ENCODE assay signal across 9 cellular contexts in the genomic region with DNA sequence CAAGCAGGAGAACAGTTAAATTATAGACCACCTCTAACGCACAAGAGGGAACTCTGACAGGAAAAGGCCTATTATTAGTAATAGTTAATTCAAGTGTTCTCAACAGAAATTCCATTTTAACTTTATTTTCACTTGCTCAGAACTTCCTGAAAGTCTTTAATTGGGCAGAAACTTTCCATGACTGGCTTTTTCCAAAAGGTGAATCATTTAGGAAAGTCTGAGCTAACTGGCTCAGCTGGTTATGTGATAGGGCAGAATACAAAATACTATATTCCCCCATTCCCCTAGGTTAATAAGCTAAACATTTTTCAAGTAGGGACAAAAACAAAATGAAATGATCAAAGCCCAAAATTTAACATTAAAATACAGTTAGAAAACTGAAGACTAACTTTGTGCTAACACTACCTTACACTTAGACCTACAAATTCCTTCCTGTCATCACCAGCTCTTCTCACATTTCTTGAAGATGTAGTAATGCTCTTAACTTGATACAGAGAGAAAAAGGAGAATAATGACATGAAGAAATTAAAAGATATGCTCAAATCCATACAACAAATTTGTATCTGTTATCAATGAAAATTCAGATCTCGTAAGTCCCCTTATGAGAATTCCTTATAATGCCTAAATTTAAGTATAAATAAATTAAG. TPM values are rescaled to one million over a fixed set of nuclear protein-coding genes. Genes with fewer than 3 reads are reported as not detected.
A peak's percentile ranks its signal among the peaks of the same experiment; 100 is the strongest.
DNase-seq lines count a peak whose midpoint lies in the region; ATAC-seq and TF ChIP-seq lines count a peak whose summit lies in the region.
"Had no signal": no experiment of that assay in that cellular context is flagged by ENCODE, and none has a peak within 500 bp of the region (broad histone marks: within the 10 kb centered on the region; RNA-seq: fewer than 3 reads in every experiment).

No MANE protein-coding gene starts in this region.

- H3K27ac ChIP-seq in duodenal mucosa (ENCODE audit: low read depth, low read length) (peak overlapping the region; percentile 1), vagina (peak overlapping the region; percentile 76)
- H3K27ac ChIP-seq: KMS-11 had no signal

- H3K4me3 ChIP-seq in duodenal mucosa (ENCODE audit: low read depth in 1 of 2, low read length in 2 of 2) (no peak overlapping the region), vagina (no peak overlapping the region)

- H3K27me3 Mint-ChIP-seq in mesothelial cell of epicardium (ENCODE audit: low read depth) = no peaks in the 10 kb centered on the region
- H3K27me3 Mint-ChIP-seq in stimulated activated naive B cell treated with anti-CD40 and anti-IgM and Interleukin-4, amounts not matched to agents 10 μg/mL and 1 μg/mL and 100 μg/mL, for 72 hours = peaks cover 0 to 5% of the 10 kb centered on the region in 2 donors

- TF ChIP-seq CTCF in mesothelial cell of epicardium (IDR thresholded peaks at IDR 0.05; ENCODE audit: unreplicated experiment) (no peak), vagina (IDR thresholded peaks at IDR 0.05) (no peak)

- no peak for DNase-seq in activated naive CD4-positive, alpha-beta T cell treated with anti-CD3 and anti-CD28 coated beads, Interleukin-2, amount 50 U/mL, for 72 hours (ENCODE audit: low spot score in 2 of 2)
- no peak for DNase-seq in activated naive CD4-positive, alpha-beta T cell treated with Interleukin-2 at 50 U/mL for 16 hours
- DNase-seq in mesothelial cell of epicardium (ENCODE audit: low spot score in 2 of 2, unreplicated experiment in 2 of 2) = no peak
- no peak for DNase-seq in vagina (ENCODE audit: extremely low spot score in 2 of 2)
- no peak for DNase-seq in stimulated activated naive B cell treated with anti-CD40 and anti-IgM and Interleukin-4, amounts not matched to agents 10 μg/mL and 1 μg/mL and 100 μg/mL, for 72 hours

- H3K4me1 ChIP-seq in duodenal mucosa (ENCODE audit: control insufficient read depth in 1 of 2, insufficient read depth in 2 of 2, low read length in 2 of 2) (peaks cover 4 to 11% of the 10 kb centered on the region in 2 donors), vagina (peaks cover 18% of the 10 kb centered on the region)

- TF ChIP-seq POLR2A in vagina (IDR thresholded peaks at IDR 0.05) = no peak

- intact Hi-C loops in vagina (cut with DNase I) = loop anchor here (10.0 kb wide), 1 partner anchor 207 kb away; no protein-coding TSS in a partner anchor

- no peaks in the 10 kb centered on the region for H3K9me3 ChIP-seq in duodenal mucosa (ENCODE audit: control insufficient read depth in 1 of 2, low read length in 2 of 2)
- H3K9me3 ChIP-seq in vagina = no peaks in the 10 kb centered on the region

- peak; percentile 52 to 67 for ATAC-seq in activated naive CD4-positive, alpha-beta T cell treated with anti-CD3 and anti-CD28 coated beads, Interleukin-2, amount 50 U/mL, for 72 hours
- no peak for ATAC-seq in GM21528 (IDR thresholded peaks at IDR 0.05; ENCODE audit: low FRiP score, unreplicated experiment)
- ATAC-seq in stimulated activated naive B cell treated with anti-CD40 and anti-IgM and Interleukin-4, amounts not matched to agents 10 μg/mL and 1 μg/mL and 100 μg/mL, for 72 hours (replicated peaks) = no peak
- ATAC-seq in GM21737 (IDR thresholded peaks at IDR 0.05; ENCODE audit: unreplicated experiment) = no peak

- peaks cover 0 to 11% of the 10 kb centered on the region in 2 donors for H3K36me3 ChIP-seq in duodenal mucosa (ENCODE audit: control insufficient read depth in 1 of 2, insufficient read depth in 2 of 2, low read length in 2 of 2)
- H3K36me3 ChIP-seq in vagina = peaks cover 0 to 5% of the 10 kb centered on the region in 2 donors

- H3K27me3 ChIP-seq in duodenal mucosa (ENCODE audit: control insufficient read depth in 1 of 2, insufficient read depth in 2 of 2, low read length in 2 of 2) (no peaks in the 10 kb centered on the region), vagina (no peaks in the 10 kb centered on the region)

- peaks cover 0 to 5% of the 10 kb centered on the region in 2 donors for H3K36me3 Mint-ChIP-seq in activated naive CD4-positive, alpha-beta T cell treated with anti-CD3 and anti-CD28 coated beads, Interleukin-2, amount 50 U/mL, for 72 hours
- H3K36me3 Mint-ChIP-seq in mesothelial cell of epicardium = peaks cover 13% of the 10 kb centered on the region
- peaks cover 22 to 30% of the 10 kb centered on the region in 2 donors for H3K36me3 Mint-ChIP-seq in stimulated activated naive B cell treated with anti-CD40 and anti-IgM and Interleukin-4, amounts not matched to agents 10 μg/mL and 1 μg/mL and 100 μg/mL, for 72 hours

- H3K4me1 Mint-ChIP-seq in mesothelial cell of epicardium = peaks cover 10% of the 10 kb centered on the region
- peaks cover 2 to 11% of the 10 kb centered on the region in 2 donors for H3K4me1 Mint-ChIP-seq in stimulated activated naive B cell treated with anti-CD40 and anti-IgM and Interleukin-4, amounts not matched to agents 10 μg/mL and 1 μg/mL and 100 μg/mL, for 72 hours

- no peak overlapping the region for H3K4me3 Mint-ChIP-seq in mesothelial cell of epicardium
- H3K4me3 Mint-ChIP-seq in stimulated activated naive B cell treated with anti-CD40 and anti-IgM and Interleukin-4, amounts not matched to agents 10 μg/mL and 1 μg/mL and 100 μg/mL, for 72 hours = no peak overlapping the region

- H3K9me3 Mint-ChIP-seq in activated naive CD4-positive, alpha-beta T cell treated with anti-CD3 and anti-CD28 coated beads, Interleukin-2, amount 50 U/mL, for 72 hours = no peaks in the 10 kb centered on the region
- H3K9me3 Mint-ChIP-seq in mesothelial cell of epicardium = no peaks in the 10 kb centered on the region
- no peaks in the 10 kb centered on the region for H3K9me3 Mint-ChIP-seq in stimulated activated naive B cell treated with anti-CD40 and anti-IgM and Interleukin-4, amounts not matched to agents 10 μg/mL and 1 μg/mL and 100 μg/mL, for 72 hours

- H3K9ac ChIP-seq in duodenal mucosa (ENCODE audit: low read depth in 1 of 2, low read length in 2 of 2) = peak overlapping the region in 1 of 2 donors; percentile 13
- H3K9ac ChIP-seq: KMS-11 had no signal

- H3K27ac Mint-ChIP-seq in activated naive CD4-positive, alpha-beta T cell treated with anti-CD3 and anti-CD28 coated beads, Interleukin-2, amount 50 U/mL, for 72 hours = peak overlapping the region; percentile 72 to 74
- H3K27ac Mint-ChIP-seq in mesothelial cell of epicardium = peak overlapping the region; percentile 90
- H3K27ac Mint-ChIP-seq in stimulated activated naive B cell treated with anti-CD40 and anti-IgM and Interleukin-4, amounts not matched to agents 10 μg/mL and 1 μg/mL and 100 μg/mL, for 72 hours = no peak overlapping the region

RNA-seq across cellular contexts. Expression of a gene that starts 31.0 kb away (rescaled TPM):
- total RNA-seq in activated naive CD4-positive, alpha-beta T cell treated with anti-CD3 and anti-CD28 coated beads, Interleukin-2, amount 50 U/mL, for 72 hours = 10 to 100 TPM; 47.5 to 49.7 TPM
- 86.7 to 89.1 TPM (median 87.0 TPM) in 3 replicates for total RNA-seq in mesothelial cell of epicardium
- total RNA-seq in vagina = 45.7 TPM

Comparison
In these comparisons a context has a peak if more than half of its experiments do, and no peak if none do; other contexts are left out.
1. ATAC-seq: peak in activated naive CD4-positive, alpha-beta T cell treated with anti-CD3 and anti-CD28 coated beads, Interleukin-2, amount 50 U/mL, for 72 hours (2 of 2); none in GM21528 (single experiment), stimulated activated naive B cell treated with anti-CD40 and anti-IgM and Interleukin-4, amounts not matched to agents 10 μg/mL and 1 μg/mL and 100 μg/mL, for 72 hours (0 of 2) and GM21737 (single experiment).